Comparison of ENCODE assay signal across 11 cellular contexts in genomic region chr20:48360338-48360698, GRCh38.
DNase-seq lines count a peak whose midpoint lies in the region; ATAC-seq and TF ChIP-seq lines count a peak whose summit lies in the region.
"Had no signal": no experiment of that assay in that cellular context is flagged by ENCODE, and none has a peak within 500 bp of the region (broad histone marks: within the 10 kb centered on the region; RNA-seq: fewer than 3 reads in every experiment).

No MANE protein-coding gene starts in this region.

- peak overlapping the region; percentile 81 to 97 (median 93) for H3K4me3 Mint-ChIP-seq in naive B cell
- no peak overlapping the region for H3K4me3 Mint-ChIP-seq in stimulated activated effector memory CD8-positive, alpha-beta T cell treated with anti-CD3 and anti-CD28 coated beads, Interleukin-12 subunit alpha, Interleukin-12 subunit beta, amount 100 ng/mL, for 72 hours
- H3K4me3 Mint-ChIP-seq: effector memory CD8-positive, alpha-beta T cell had no signal

- H3K36me3 Mint-ChIP-seq in naive B cell: peaks cover 9 to 16% of the 10 kb centered on the region in 2 donors
- H3K36me3 Mint-ChIP-seq in stimulated activated effector memory CD8-positive, alpha-beta T cell treated with anti-CD3 and anti-CD28 coated beads, Interleukin-12 subunit alpha, Interleukin-12 subunit beta, amount 100 ng/mL, for 72 hours: no peaks in the 10 kb centered on the region

- no peak for TF ChIP-seq CTCF in WERI-Rb-1 (IDR thresholded peaks at IDR 0.05; ENCODE audit: low read depth, low read length)

- DNase-seq in naive B cell: peak; percentile 73
- no peak for DNase-seq in stimulated activated effector memory CD8-positive, alpha-beta T cell treated with anti-CD3 and anti-CD28 coated beads, Interleukin-12 subunit alpha, Interleukin-12 subunit beta, amount 100 ng/mL, for 72 hours (ENCODE audit: low spot score in 2 of 2)
- no peak for DNase-seq in NCI-H2107 treated with DMSO at 0.1 percent for 48 hours (lab: John Stamatoyannopoulos, UW; ENCODE audit: unreplicated experiment)
- no peak for DNase-seq in cerebellar cortex (ENCODE audit: low spot score)
- DNase-seq in WERI-Rb-1: no peak
- DNase-seq: effector memory CD8-positive, alpha-beta T cell; NCI-H446 had no signal

- H3K27ac Mint-ChIP-seq in naive B cell: peak overlapping the region; percentile 97 to 100 (median 100)
- no peak overlapping the region for H3K27ac Mint-ChIP-seq in stimulated activated effector memory CD8-positive, alpha-beta T cell treated with anti-CD3 and anti-CD28 coated beads, Interleukin-12 subunit alpha, Interleukin-12 subunit beta, amount 100 ng/mL, for 72 hours
- H3K27ac Mint-ChIP-seq: effector memory CD8-positive, alpha-beta T cell had no signal

- H3K9me3 ChIP-seq in WERI-Rb-1 (ENCODE audit: severe bottlenecking): no peaks in the 10 kb centered on the region

- no peaks in the 10 kb centered on the region for H3K27me3 Mint-ChIP-seq in naive B cell

- peaks cover 0 to 6% (median 0%) of the 10 kb centered on the region in 7 donors for H3K9me3 Mint-ChIP-seq in naive B cell
- no peaks in the 10 kb centered on the region for H3K9me3 Mint-ChIP-seq in stimulated activated effector memory CD8-positive, alpha-beta T cell treated with anti-CD3 and anti-CD28 coated beads, Interleukin-12 subunit alpha, Interleukin-12 subunit beta, amount 100 ng/mL, for 72 hours
- H3K9me3 Mint-ChIP-seq: effector memory CD8-positive, alpha-beta T cell had no signal

- peaks cover 36 to 49% (median 43%) of the 10 kb centered on the region in 3 donors for H3K4me1 Mint-ChIP-seq in naive B cell
- no peaks in the 10 kb centered on the region for H3K4me1 Mint-ChIP-seq in stimulated activated effector memory CD8-positive, alpha-beta T cell treated with anti-CD3 and anti-CD28 coated beads, Interleukin-12 subunit alpha, Interleukin-12 subunit beta, amount 100 ng/mL, for 72 hours

- ATAC-seq in GM18520 (IDR thresholded peaks at IDR 0.05; ENCODE audit: unreplicated experiment) (peak; percentile 32), GM21723 (IDR thresholded peaks at IDR 0.05; ENCODE audit: unreplicated experiment) (peak; percentile 52), HG03439 (IDR thresholded peaks at IDR 0.05; ENCODE audit: unreplicated experiment) (peak; percentile 63), naive B cell (ENCODE audit: low read depth in 2 of 2) (peak; percentile 71 to 72)
- no peak for ATAC-seq in stimulated activated effector memory CD8-positive, alpha-beta T cell treated with anti-CD3 and anti-CD28 coated beads, Interleukin-12 subunit alpha, Interleukin-12 subunit beta, amount 100 ng/mL, for 72 hours
- ATAC-seq: left lobe of liver had no signal

- H3K4me3 ChIP-seq in WERI-Rb-1 (ENCODE audit: low read depth, low read length): no peak overlapping the region

- no peaks in the 10 kb centered on the region for H3K27me3 ChIP-seq in WERI-Rb-1 (ENCODE audit: insufficient read depth, low read depth, severe bottlenecking)

- H3K27ac ChIP-seq in WERI-Rb-1: no peak overlapping the region

- no peaks in the 10 kb centered on the region for H3K36me3 ChIP-seq in WERI-Rb-1
